In the genomic region with DNA sequence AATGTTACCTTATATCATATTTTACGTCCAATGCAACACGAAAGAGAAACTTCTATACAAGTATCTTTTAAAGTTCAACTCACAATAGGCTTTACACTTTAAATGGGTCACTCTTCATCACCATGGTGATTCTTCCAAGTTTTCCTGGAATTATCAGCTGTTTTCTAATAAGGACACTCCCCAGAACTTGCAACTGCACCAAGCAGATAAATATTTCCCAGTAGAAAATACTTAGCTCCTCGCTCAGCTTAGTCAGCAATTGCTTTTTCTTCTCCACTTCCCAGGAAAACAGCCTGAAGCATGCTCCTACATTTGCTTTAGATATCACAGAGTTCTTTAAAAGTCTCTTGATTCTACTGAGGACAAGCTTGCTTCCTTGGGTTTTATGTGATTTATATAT, we compare ENCODE assay signal across 1 cellular context.
A peak's percentile ranks its signal among the peaks of the same experiment; 100 is the strongest.
TF ChIP-seq lines count a peak whose summit lies in the region.

No MANE protein-coding gene starts in this region.

TF ChIP-seq in K562, 482 proteins besides CTCF, POLR2A, EP300 and RAD21 (continued from another document and continues in another):
- no peak for TF ChIP-seq ARHGAP35 (IDR thresholded peaks at IDR 0.05; ENCODE audit: partially characterized antibody)
- no peak for TF ChIP-seq ZNF140 (CRISPR knock-in tag; IDR thresholded peaks at IDR 0.05)
- TF ChIP-seq ZBTB7A (IDR thresholded peaks at IDR 0.05; ENCODE audit: borderline replicate concordance, control insufficient read depth, low read depth, low read length), result no peak
- no peak for TF ChIP-seq BDP1 (IDR thresholded peaks at IDR 0.05; ENCODE audit: insufficient read depth, insufficient read length)
- TF ChIP-seq NFE2 (IDR thresholded peaks at IDR 0.05; ENCODE audit: low read depth), result 0 out of 2 replicates have a peak, but pooled peaks have one; percentile 16
- TF ChIP-seq, protein P1, sequence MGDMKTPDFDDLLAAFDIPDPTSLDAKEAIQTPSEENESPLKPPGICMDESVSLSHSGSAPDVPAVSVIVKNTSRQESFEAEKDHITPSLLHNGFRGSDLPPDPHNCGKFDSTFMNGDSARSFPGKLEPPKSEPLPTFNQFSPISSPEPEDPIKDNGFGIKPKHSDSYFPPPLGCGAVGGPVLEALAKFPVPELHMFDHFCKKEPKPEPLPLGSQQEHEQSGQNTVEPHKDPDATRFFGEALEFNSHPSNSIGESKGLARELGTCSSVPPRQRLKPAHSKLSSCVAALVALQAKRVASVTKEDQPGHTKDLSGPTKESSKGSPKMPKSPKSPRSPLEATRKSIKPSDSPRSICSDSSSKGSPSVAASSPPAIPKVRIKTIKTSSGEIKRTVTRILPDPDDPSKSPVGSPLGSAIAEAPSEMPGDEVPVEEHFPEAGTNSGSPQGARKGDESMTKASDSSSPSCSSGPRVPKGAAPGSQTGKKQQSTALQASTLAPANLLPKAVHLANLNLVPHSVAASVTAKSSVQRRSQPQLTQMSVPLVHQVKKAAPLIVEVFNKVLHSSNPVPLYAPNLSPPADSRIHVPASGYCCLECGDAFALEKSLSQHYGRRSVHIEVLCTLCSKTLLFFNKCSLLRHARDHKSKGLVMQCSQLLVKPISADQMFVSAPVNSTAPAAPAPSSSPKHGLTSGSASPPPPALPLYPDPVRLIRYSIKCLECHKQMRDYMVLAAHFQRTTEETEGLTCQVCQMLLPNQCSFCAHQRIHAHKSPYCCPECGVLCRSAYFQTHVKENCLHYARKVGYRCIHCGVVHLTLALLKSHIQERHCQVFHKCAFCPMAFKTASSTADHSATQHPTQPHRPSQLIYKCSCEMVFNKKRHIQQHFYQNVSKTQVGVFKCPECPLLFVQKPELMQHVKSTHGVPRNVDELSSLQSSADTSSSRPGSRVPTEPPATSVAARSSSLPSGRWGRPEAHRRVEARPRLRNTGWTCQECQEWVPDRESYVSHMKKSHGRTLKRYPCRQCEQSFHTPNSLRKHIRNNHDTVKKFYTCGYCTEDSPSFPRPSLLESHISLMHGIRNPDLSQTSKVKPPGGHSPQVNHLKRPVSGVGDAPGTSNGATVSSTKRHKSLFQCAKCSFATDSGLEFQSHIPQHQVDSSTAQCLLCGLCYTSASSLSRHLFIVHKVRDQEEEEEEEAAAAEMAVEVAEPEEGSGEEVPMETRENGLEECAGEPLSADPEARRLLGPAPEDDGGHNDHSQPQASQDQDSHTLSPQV (IDR thresholded peaks at IDR 0.05), result no peak
- TF ChIP-seq GATAD2B (IDR thresholded peaks at IDR 0.05; ENCODE audit: borderline replicate concordance), result 0 out of 2 replicates have a peak, but pooled peaks have one; percentile 14
- TF ChIP-seq MXI1 (IDR thresholded peaks at IDR 0.05; ENCODE audit: low read depth, low read length), result 0 out of 2 replicates have a peak, but pooled peaks have one; percentile 33
- peak; percentile 89 for TF ChIP-seq DACH1 (IDR thresholded peaks at IDR 0.05; ENCODE audit: partially characterized antibody)
- TF ChIP-seq, protein P2, sequence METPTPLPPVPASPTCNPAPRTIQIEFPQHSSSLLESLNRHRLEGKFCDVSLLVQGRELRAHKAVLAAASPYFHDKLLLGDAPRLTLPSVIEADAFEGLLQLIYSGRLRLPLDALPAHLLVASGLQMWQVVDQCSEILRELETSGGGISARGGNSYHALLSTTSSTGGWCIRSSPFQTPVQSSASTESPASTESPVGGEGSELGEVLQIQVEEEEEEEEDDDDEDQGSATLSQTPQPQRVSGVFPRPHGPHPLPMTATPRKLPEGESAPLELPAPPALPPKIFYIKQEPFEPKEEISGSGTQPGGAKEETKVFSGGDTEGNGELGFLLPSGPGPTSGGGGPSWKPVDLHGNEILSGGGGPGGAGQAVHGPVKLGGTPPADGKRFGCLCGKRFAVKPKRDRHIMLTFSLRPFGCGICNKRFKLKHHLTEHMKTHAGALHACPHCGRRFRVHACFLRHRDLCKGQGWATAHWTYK (CRISPR knock-in tag; IDR thresholded peaks at IDR 0.05), result no peak
- TF ChIP-seq FOXM1 (IDR thresholded peaks at IDR 0.05; ENCODE audit: low read depth), result no peak
- no peak for TF ChIP-seq FOXM1 (CRISPR knock-in tag; IDR thresholded peaks at IDR 0.05; ENCODE audit: low read depth)
- TF ChIP-seq NFE2L1 (tag; IDR thresholded peaks at IDR 0.05; ENCODE audit: borderline replicate concordance, low read depth), result no peak
- TF ChIP-seq NCOR1 (IDR thresholded peaks at IDR 0.05), result peak; percentile 62
- peak; percentile 81 for TF ChIP-seq ZNF316 (IDR thresholded peaks at IDR 0.05)
- peak; percentile 29; the same call in 1 of the 2 replicates for TF ChIP-seq SOX6 (IDR thresholded peaks at IDR 0.05)
- TF ChIP-seq, protein P3, sequence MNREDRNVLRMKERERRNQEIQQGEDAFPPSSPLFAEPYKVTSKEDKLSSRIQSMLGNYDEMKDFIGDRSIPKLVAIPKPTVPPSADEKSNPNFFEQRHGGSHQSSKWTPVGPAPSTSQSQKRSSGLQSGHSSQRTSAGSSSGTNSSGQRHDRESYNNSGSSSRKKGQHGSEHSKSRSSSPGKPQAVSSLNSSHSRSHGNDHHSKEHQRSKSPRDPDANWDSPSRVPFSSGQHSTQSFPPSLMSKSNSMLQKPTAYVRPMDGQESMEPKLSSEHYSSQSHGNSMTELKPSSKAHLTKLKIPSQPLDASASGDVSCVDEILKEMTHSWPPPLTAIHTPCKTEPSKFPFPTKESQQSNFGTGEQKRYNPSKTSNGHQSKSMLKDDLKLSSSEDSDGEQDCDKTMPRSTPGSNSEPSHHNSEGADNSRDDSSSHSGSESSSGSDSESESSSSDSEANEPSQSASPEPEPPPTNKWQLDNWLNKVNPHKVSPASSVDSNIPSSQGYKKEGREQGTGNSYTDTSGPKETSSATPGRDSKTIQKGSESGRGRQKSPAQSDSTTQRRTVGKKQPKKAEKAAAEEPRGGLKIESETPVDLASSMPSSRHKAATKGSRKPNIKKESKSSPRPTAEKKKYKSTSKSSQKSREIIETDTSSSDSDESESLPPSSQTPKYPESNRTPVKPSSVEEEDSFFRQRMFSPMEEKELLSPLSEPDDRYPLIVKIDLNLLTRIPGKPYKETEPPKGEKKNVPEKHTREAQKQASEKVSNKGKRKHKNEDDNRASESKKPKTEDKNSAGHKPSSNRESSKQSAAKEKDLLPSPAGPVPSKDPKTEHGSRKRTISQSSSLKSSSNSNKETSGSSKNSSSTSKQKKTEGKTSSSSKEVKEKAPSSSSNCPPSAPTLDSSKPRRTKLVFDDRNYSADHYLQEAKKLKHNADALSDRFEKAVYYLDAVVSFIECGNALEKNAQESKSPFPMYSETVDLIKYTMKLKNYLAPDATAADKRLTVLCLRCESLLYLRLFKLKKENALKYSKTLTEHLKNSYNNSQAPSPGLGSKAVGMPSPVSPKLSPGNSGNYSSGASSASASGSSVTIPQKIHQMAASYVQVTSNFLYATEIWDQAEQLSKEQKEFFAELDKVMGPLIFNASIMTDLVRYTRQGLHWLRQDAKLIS (CRISPR knock-in tag; IDR thresholded peaks at IDR 0.05), result no peak
- no peak for TF ChIP-seq BRD4 (IDR thresholded peaks at IDR 0.05)
- TF ChIP-seq ZNF507 (tag; conservative IDR thresholded peaks at IDR 0.05), result no peak
- TF ChIP-seq, protein P4, sequence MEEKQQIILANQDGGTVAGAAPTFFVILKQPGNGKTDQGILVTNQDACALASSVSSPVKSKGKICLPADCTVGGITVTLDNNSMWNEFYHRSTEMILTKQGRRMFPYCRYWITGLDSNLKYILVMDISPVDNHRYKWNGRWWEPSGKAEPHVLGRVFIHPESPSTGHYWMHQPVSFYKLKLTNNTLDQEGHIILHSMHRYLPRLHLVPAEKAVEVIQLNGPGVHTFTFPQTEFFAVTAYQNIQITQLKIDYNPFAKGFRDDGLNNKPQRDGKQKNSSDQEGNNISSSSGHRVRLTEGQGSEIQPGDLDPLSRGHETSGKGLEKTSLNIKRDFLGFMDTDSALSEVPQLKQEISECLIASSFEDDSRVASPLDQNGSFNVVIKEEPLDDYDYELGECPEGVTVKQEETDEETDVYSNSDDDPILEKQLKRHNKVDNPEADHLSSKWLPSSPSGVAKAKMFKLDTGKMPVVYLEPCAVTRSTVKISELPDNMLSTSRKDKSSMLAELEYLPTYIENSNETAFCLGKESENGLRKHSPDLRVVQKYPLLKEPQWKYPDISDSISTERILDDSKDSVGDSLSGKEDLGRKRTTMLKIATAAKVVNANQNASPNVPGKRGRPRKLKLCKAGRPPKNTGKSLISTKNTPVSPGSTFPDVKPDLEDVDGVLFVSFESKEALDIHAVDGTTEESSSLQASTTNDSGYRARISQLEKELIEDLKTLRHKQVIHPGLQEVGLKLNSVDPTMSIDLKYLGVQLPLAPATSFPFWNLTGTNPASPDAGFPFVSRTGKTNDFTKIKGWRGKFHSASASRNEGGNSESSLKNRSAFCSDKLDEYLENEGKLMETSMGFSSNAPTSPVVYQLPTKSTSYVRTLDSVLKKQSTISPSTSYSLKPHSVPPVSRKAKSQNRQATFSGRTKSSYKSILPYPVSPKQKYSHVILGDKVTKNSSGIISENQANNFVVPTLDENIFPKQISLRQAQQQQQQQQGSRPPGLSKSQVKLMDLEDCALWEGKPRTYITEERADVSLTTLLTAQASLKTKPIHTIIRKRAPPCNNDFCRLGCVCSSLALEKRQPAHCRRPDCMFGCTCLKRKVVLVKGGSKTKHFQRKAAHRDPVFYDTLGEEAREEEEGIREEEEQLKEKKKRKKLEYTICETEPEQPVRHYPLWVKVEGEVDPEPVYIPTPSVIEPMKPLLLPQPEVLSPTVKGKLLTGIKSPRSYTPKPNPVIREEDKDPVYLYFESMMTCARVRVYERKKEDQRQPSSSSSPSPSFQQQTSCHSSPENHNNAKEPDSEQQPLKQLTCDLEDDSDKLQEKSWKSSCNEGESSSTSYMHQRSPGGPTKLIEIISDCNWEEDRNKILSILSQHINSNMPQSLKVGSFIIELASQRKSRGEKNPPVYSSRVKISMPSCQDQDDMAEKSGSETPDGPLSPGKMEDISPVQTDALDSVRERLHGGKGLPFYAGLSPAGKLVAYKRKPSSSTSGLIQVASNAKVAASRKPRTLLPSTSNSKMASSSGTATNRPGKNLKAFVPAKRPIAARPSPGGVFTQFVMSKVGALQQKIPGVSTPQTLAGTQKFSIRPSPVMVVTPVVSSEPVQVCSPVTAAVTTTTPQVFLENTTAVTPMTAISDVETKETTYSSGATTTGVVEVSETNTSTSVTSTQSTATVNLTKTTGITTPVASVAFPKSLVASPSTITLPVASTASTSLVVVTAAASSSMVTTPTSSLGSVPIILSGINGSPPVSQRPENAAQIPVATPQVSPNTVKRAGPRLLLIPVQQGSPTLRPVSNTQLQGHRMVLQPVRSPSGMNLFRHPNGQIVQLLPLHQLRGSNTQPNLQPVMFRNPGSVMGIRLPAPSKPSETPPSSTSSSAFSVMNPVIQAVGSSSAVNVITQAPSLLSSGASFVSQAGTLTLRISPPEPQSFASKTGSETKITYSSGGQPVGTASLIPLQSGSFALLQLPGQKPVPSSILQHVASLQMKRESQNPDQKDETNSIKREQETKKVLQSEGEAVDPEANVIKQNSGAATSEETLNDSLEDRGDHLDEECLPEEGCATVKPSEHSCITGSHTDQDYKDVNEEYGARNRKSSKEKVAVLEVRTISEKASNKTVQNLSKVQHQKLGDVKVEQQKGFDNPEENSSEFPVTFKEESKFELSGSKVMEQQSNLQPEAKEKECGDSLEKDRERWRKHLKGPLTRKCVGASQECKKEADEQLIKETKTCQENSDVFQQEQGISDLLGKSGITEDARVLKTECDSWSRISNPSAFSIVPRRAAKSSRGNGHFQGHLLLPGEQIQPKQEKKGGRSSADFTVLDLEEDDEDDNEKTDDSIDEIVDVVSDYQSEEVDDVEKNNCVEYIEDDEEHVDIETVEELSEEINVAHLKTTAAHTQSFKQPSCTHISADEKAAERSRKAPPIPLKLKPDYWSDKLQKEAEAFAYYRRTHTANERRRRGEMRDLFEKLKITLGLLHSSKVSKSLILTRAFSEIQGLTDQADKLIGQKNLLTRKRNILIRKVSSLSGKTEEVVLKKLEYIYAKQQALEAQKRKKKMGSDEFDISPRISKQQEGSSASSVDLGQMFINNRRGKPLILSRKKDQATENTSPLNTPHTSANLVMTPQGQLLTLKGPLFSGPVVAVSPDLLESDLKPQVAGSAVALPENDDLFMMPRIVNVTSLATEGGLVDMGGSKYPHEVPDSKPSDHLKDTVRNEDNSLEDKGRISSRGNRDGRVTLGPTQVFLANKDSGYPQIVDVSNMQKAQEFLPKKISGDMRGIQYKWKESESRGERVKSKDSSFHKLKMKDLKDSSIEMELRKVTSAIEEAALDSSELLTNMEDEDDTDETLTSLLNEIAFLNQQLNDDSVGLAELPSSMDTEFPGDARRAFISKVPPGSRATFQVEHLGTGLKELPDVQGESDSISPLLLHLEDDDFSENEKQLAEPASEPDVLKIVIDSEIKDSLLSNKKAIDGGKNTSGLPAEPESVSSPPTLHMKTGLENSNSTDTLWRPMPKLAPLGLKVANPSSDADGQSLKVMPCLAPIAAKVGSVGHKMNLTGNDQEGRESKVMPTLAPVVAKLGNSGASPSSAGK (IDR thresholded peaks at IDR 0.05), result no peak
- no peak for TF ChIP-seq MEF2A (IDR thresholded peaks at IDR 0.05; ENCODE audit: control insufficient read depth, low read depth, low read length)
- TF ChIP-seq, protein P5, sequence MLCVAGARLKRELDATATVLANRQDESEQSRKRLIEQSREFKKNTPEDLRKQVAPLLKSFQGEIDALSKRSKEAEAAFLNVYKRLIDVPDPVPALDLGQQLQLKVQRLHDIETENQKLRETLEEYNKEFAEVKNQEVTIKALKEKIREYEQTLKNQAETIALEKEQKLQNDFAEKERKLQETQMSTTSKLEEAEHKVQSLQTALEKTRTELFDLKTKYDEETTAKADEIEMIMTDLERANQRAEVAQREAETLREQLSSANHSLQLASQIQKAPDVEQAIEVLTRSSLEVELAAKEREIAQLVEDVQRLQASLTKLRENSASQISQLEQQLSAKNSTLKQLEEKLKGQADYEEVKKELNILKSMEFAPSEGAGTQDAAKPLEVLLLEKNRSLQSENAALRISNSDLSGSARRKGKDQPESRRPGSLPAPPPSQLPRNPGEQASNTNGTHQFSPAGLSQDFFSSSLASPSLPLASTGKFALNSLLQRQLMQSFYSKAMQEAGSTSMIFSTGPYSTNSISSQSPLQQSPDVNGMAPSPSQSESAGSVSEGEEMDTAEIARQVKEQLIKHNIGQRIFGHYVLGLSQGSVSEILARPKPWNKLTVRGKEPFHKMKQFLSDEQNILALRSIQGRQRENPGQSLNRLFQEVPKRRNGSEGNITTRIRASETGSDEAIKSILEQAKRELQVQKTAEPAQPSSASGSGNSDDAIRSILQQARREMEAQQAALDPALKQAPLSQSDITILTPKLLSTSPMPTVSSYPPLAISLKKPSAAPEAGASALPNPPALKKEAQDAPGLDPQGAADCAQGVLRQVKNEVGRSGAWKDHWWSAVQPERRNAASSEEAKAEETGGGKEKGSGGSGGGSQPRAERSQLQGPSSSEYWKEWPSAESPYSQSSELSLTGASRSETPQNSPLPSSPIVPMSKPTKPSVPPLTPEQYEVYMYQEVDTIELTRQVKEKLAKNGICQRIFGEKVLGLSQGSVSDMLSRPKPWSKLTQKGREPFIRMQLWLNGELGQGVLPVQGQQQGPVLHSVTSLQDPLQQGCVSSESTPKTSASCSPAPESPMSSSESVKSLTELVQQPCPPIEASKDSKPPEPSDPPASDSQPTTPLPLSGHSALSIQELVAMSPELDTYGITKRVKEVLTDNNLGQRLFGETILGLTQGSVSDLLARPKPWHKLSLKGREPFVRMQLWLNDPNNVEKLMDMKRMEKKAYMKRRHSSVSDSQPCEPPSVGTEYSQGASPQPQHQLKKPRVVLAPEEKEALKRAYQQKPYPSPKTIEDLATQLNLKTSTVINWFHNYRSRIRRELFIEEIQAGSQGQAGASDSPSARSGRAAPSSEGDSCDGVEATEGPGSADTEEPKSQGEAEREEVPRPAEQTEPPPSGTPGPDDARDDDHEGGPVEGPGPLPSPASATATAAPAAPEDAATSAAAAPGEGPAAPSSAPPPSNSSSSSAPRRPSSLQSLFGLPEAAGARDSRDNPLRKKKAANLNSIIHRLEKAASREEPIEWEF (CRISPR knock-in tag; IDR thresholded peaks at IDR 0.05), result no peak
- no peak for TF ChIP-seq TAF7 (tag; IDR thresholded peaks at IDR 0.05)
- no peak for TF ChIP-seq CSDE1 (IDR thresholded peaks at IDR 0.05)
- TF ChIP-seq KDM2B (CRISPR knock-in tag; IDR thresholded peaks at IDR 0.05), result no peak
- peak; percentile 20; the same call in 1 of the 2 replicates for TF ChIP-seq LEF1 (IDR thresholded peaks at IDR 0.05)
- no peak for TF ChIP-seq CAMTA2 (CRISPR knock-in tag; conservative IDR thresholded peaks at IDR 0.05)
- TF ChIP-seq GTF2F1 (IDR thresholded peaks at IDR 0.05; ENCODE audit: low read depth, low read length), result no peak
